ENCODE assay signal across 17 cellular contexts in the genomic region with DNA sequence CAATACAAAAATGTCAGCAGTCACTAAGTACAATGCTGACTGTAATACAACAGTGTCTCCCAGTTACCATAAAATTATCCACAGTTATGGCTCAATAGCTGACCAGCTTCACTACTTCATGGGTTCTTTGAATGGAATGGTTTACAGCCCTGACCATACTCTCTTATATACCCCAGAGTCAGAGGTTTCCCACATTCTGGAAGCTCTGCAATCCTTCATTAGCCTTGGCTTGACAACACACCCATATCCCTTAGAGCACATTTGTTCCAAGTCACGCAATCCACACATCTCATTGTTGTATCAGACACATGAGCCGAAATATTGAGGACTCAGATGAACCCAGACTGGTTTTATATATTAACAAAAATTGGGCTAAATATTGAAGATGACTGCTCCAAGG.
"Had no signal": no experiment of that assay in that cellular context is flagged by ENCODE, and none has a peak within 500 bp of the region (broad histone marks: within the 10 kb centered on the region; RNA-seq: fewer than 3 reads in every experiment).

No MANE protein-coding gene starts in this region.

- DNase-seq: colonic mucosa; dermis blood vessel endothelial cell; foreskin keratinocyte; kidney; left cardiac atrium; left ventricle myocardium inferior; naive thymus-derived CD8-positive, alpha-beta T cell; posterior cingulate gyrus; stimulated activated CD4-positive, alpha-beta T cell treated with anti-CD3 and anti-CD28 coated beads, Interleukin-2, amount 100 ng/mL, for 24 hours; stimulated activated CD4-positive, alpha-beta T cell treated with anti-CD3 and anti-CD28 coated beads, Interleukin-4, amount 100 ng/mL, for 4 hours; stimulated activated naive B cell treated with anti-CD40 and anti-IgM and Interleukin-4, amounts not matched to agents 10 μg/mL and 1 μg/mL and 100 μg/mL, for 72 hours; stimulated activated naive CD8-positive, alpha-beta T cell treated with anti-CD3 and anti-CD28 coated beads, Interleukin-15, amount 100 ng/mL, for 72 hours; substantia nigra; transverse colon had no signal

- H3K27ac ChIP-seq: colonic mucosa, foreskin keratinocyte, left ventricle myocardium inferior, neutrophil, thoracic aorta, transverse colon had no signal

- H3K9me3 ChIP-seq: colonic mucosa, neutrophil had no signal

- H3K4me3 ChIP-seq: colonic mucosa, left ventricle myocardium inferior, skin epidermis, thoracic aorta, transverse colon had no signal

- H3K27me3 ChIP-seq: colonic mucosa, foreskin keratinocyte, neutrophil, transverse colon had no signal

- ATAC-seq: foreskin keratinocyte; left cardiac atrium; naive thymus-derived CD8-positive, alpha-beta T cell; stimulated activated naive B cell treated with anti-CD40 and anti-IgM and Interleukin-4, amounts not matched to agents 10 μg/mL and 1 μg/mL and 100 μg/mL, for 72 hours; stimulated activated naive CD8-positive, alpha-beta T cell treated with anti-CD3 and anti-CD28 coated beads, Interleukin-15, amount 100 ng/mL, for 72 hours had no signal

- H3K36me3 ChIP-seq: colonic mucosa, neutrophil, thoracic aorta, transverse colon had no signal

- H3K4me1 ChIP-seq: colonic mucosa, foreskin keratinocyte, left ventricle myocardium inferior, transverse colon had no signal

- FAIRE-seq: kidney had no signal
